Comparison of ENCODE assay signal across 14 cellular contexts in the genomic region with DNA sequence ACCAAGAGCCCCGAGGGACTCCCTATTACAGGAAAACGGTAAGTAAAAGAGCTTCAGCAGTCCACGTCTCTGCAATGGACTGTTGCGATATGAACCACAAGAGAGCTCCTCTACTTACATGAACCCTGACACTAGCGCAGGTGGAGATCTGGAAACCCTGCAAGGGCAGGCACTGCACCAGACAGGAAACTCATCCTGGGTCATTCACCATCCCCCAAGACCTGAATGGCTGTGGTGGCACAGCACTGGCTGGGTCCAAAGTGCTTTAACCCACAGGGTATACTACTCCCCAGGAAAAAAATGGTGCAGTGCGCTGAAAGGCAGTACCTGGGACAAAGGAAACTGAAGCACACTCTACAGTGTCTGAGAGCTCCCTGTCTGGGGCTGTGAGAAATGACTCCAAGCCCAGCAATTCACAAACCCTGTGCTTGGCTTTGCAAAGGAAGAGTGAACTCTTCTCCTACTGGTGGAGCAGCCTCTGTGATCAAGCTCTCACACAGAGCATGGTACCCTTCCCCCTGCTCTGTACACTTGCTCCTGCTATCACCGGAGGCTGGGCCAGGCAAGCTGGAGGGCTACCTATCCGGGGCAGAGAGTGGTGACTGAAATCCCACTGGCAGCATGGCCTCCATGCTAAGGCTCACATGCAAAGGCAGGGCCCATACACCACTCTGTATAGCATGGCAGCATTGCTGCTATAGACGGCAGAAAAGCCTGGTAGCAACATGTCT. TPM values are rescaled to one million over a fixed set of nuclear protein-coding genes. Genes with fewer than 3 reads are reported as not detected.
A peak's percentile ranks its signal among the peaks of the same experiment; 100 is the strongest.
DNase-seq lines count a peak whose midpoint lies in the region; ATAC-seq and TF ChIP-seq lines count a peak whose summit lies in the region.
"Had no signal": no experiment of that assay in that cellular context is flagged by ENCODE, and none has a peak within 500 bp of the region (broad histone marks: within the 10 kb centered on the region; RNA-seq: fewer than 3 reads in every experiment).

No MANE protein-coding gene starts in this region.

- no peak overlapping the region for H2AFZ ChIP-seq in Loucy (ENCODE audit: low read length)

- H3K4me3 ChIP-seq in BLaER1 treated with 17β-estradiol and CSF1 and Interleukin-3, amounts not matched to agents 10 nM and 100 nM: peak overlapping the region in 4 of 10 experiments; percentile 3 to 31 (median 6); a peak in 3 of 20 replicates
- peak overlapping the region; percentile 56 for H3K4me3 ChIP-seq in Loucy (ENCODE audit: low read length, poor library complexity, severe bottlenecking)
- peak overlapping the region in 2 of 3 donors; percentile 0 to 4 for H3K4me3 ChIP-seq in liver (ENCODE audit: low read depth in 1 of 3, low read length in 3 of 3)

- H3K27ac ChIP-seq in BLaER1 treated with 17β-estradiol and CSF1 and Interleukin-3, amounts not matched to agents 10 nM and 100 nM: peak overlapping the region in 5 of 11 experiments; percentile 28 to 79 (median 56); a peak in 8 of 22 replicates
- H3K27ac ChIP-seq in liver (ENCODE audit: low read depth in 1 of 2, low read length in 2 of 2): peak overlapping the region; percentile 70 to 83
- H3K27ac ChIP-seq: C4-2B, KMS-11 had no signal

- peaks cover 13% of the 10 kb centered on the region; the same call in 1 of the 2 replicates for H3F3A ChIP-seq in Loucy (ENCODE audit: low read depth)

- ATAC-seq in GM21723 (IDR thresholded peaks at IDR 0.05; ENCODE audit: unreplicated experiment) (no peak), GM21390 (IDR thresholded peaks at IDR 0.05; ENCODE audit: unreplicated experiment) (no peak), GM19035 (IDR thresholded peaks at IDR 0.05; ENCODE audit: unreplicated experiment) (no peak)

- peaks cover 62 to 74% (median 71%) of the 10 kb centered on the region in 11 experiments for H3K9me3 ChIP-seq in BLaER1 treated with 17β-estradiol and CSF1 and Interleukin-3, amounts not matched to agents 10 nM and 100 nM (replicated peaks in 1 of 11)
- peaks cover 37% of the 10 kb centered on the region; the same call in 1 of the 2 replicates for H3K9me3 ChIP-seq in Loucy (ENCODE audit: insufficient read depth, low read depth, low read length)
- H3K9me3 ChIP-seq in liver (ENCODE audit: control insufficient read depth in 4 of 4, low read length in 3 of 4): peaks cover 0 to 10% (median 2%) of the 10 kb centered on the region in 4 donors

- H3K9ac ChIP-seq in BLaER1 treated with 17β-estradiol and CSF1 and Interleukin-3, amounts not matched to agents 10 nM and 100 nM: peak overlapping the region in 3 of 11 experiments; percentile 3 to 60 (median 47); a peak in 4 of 22 replicates
- peak overlapping the region; percentile 40 for H3K9ac ChIP-seq in Loucy (ENCODE audit: low read depth, low read length, poor library complexity, severe bottlenecking)
- no peak overlapping the region for H3K9ac ChIP-seq in liver (ENCODE audit: low read depth in 1 of 2, low read length in 2 of 2)
- H3K9ac ChIP-seq: KMS-11 had no signal

- peak overlapping the region in 10 of 11 experiments; percentile 30 to 86 (median 74); a peak in 20 of 22 replicates for H3K4me2 ChIP-seq in BLaER1 treated with 17β-estradiol and CSF1 and Interleukin-3, amounts not matched to agents 10 nM and 100 nM
- peak overlapping the region; percentile 77 for H3K4me2 ChIP-seq in Loucy (ENCODE audit: low read depth, low read length, poor library complexity, severe bottlenecking)
- H3K4me2 ChIP-seq: KMS-11 had no signal

- peaks cover 6 to 35% (median 30%) of the 10 kb centered on the region in 10 experiments; a peak in 17 of 20 replicates for H3K4me1 ChIP-seq in BLaER1 treated with 17β-estradiol and CSF1 and Interleukin-3, amounts not matched to agents 10 nM and 100 nM
- H3K4me1 ChIP-seq in Loucy (ENCODE audit: insufficient read depth, low read length, poor library complexity, severe bottlenecking) (peaks cover 43% of the 10 kb centered on the region), liver (ENCODE audit: control insufficient read depth in 4 of 4, insufficient read depth in 4 of 4, low read length in 3 of 4) (peaks cover 2 to 16% (median 9%) of the 10 kb centered on the region in 4 donors)
- H3K4me1 ChIP-seq: Caco-2 had no signal

- H3K9me2 ChIP-seq in Loucy (replicated peaks; ENCODE audit: low read depth, low read length): no peaks in the 10 kb centered on the region

- WGBS in liver: 34% methylated on average over 9 of the region's 9 CpGs

- peaks cover 28 to 55% (median 43%) of the 10 kb centered on the region in 11 experiments for H3K36me3 ChIP-seq in BLaER1 treated with 17β-estradiol and CSF1 and Interleukin-3, amounts not matched to agents 10 nM and 100 nM
- peaks cover 23% of the 10 kb centered on the region for H3K36me3 ChIP-seq in Loucy (ENCODE audit: insufficient read depth, low read length)
- H3K36me3 ChIP-seq in liver (ENCODE audit: control insufficient read depth in 4 of 4, insufficient read depth in 3 of 4, low read depth in 1 of 4, low read length in 3 of 4): peaks cover 2 to 3% (median 2%) of the 10 kb centered on the region in 4 donors

- no peaks in the 10 kb centered on the region for H4K20me1 ChIP-seq in BLaER1 treated with 17β-estradiol and CSF1 and Interleukin-3, amounts not matched to agents 10 nM and 100 nM
- H4K20me1 ChIP-seq in Loucy (ENCODE audit: insufficient read depth, low read length, poor library complexity, severe bottlenecking): no peaks in the 10 kb centered on the region

- DNase-seq in islet precursor cell (peak; percentile 50), 8988T (no peak)
- DNase-seq: Caco-2; CD4-positive, alpha-beta T cell; GDM1; H9 had no signal

- H3K79me2 ChIP-seq in Loucy (ENCODE audit: insufficient read depth, low read length): no peaks in the 10 kb centered on the region

- no peak for TF ChIP-seq CTCF in Loucy (conservative IDR thresholded peaks at IDR 0.05; ENCODE audit: low read length)
- TF ChIP-seq CTCF in liver (IDR thresholded peaks at IDR 0.05; ENCODE audit: low read depth, low read length, missing input control): no peak

- TF ChIP-seq RAD21 in liver (IDR thresholded peaks at IDR 0.05): peak; percentile 48 to 50

- H3K27me3 ChIP-seq in BLaER1 treated with 17β-estradiol and CSF1 and Interleukin-3, amounts not matched to agents 10 nM and 100 nM: no peaks in the 10 kb centered on the region
- no peaks in the 10 kb centered on the region for H3K27me3 ChIP-seq in Loucy (ENCODE audit: insufficient read depth, low read length, poor library complexity, severe bottlenecking)
- H3K27me3 ChIP-seq in liver (ENCODE audit: control insufficient read depth in 4 of 4, insufficient read depth in 4 of 4, low read length in 3 of 4): no peaks in the 10 kb centered on the region

TF ChIP-seq in liver, 16 proteins besides CTCF, POLR2A, EP300 and RAD21 (continues in another document):
- no peak for TF ChIP-seq EGR1 (IDR thresholded peaks at IDR 0.05; ENCODE audit: low read depth in 2 of 2)
- TF ChIP-seq, protein P1, sequence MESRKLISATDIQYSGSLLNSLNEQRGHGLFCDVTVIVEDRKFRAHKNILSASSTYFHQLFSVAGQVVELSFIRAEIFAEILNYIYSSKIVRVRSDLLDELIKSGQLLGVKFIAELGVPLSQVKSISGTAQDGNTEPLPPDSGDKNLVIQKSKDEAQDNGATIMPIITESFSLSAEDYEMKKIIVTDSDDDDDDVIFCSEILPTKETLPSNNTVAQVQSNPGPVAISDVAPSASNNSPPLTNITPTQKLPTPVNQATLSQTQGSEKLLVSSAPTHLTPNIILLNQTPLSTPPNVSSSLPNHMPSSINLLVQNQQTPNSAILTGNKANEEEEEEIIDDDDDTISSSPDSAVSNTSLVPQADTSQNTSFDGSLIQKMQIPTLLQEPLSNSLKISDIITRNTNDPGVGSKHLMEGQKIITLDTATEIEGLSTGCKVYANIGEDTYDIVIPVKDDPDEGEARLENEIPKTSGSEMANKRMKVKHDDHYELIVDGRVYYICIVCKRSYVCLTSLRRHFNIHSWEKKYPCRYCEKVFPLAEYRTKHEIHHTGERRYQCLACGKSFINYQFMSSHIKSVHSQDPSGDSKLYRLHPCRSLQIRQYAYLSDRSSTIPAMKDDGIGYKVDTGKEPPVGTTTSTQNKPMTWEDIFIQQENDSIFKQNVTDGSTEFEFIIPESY (IDR thresholded peaks at IDR 0.05): peak; percentile 83
- no peak for TF ChIP-seq FOXA2 (IDR thresholded peaks at IDR 0.05)
- TF ChIP-seq, protein P2, sequence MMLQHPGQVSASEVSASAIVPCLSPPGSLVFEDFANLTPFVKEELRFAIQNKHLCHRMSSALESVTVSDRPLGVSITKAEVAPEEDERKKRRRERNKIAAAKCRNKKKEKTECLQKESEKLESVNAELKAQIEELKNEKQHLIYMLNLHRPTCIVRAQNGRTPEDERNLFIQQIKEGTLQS (IDR thresholded peaks at IDR 0.05): peak; percentile 26
- peak; percentile 95 to 96 for TF ChIP-seq HNF4A (conservative IDR thresholded peaks at IDR 0.05)
- TF ChIP-seq RXRA (IDR thresholded peaks at IDR 0.05): peak; percentile 97
- peak; percentile 70 to 79 for TF ChIP-seq JUND (IDR thresholded peaks at IDR 0.05)
- TF ChIP-seq HNF4G (IDR thresholded peaks at IDR 0.05): peak; percentile 92
- peak in 1 of 2 donors; percentile 73 for TF ChIP-seq GABPA (IDR thresholded peaks at IDR 0.05 in 1 of 2, conservative IDR thresholded peaks at IDR 0.05 in 1 of 2)
- TF ChIP-seq TAF1 (conservative IDR thresholded peaks at IDR 0.05): peak; percentile 89
- TF ChIP-seq, protein P3, sequence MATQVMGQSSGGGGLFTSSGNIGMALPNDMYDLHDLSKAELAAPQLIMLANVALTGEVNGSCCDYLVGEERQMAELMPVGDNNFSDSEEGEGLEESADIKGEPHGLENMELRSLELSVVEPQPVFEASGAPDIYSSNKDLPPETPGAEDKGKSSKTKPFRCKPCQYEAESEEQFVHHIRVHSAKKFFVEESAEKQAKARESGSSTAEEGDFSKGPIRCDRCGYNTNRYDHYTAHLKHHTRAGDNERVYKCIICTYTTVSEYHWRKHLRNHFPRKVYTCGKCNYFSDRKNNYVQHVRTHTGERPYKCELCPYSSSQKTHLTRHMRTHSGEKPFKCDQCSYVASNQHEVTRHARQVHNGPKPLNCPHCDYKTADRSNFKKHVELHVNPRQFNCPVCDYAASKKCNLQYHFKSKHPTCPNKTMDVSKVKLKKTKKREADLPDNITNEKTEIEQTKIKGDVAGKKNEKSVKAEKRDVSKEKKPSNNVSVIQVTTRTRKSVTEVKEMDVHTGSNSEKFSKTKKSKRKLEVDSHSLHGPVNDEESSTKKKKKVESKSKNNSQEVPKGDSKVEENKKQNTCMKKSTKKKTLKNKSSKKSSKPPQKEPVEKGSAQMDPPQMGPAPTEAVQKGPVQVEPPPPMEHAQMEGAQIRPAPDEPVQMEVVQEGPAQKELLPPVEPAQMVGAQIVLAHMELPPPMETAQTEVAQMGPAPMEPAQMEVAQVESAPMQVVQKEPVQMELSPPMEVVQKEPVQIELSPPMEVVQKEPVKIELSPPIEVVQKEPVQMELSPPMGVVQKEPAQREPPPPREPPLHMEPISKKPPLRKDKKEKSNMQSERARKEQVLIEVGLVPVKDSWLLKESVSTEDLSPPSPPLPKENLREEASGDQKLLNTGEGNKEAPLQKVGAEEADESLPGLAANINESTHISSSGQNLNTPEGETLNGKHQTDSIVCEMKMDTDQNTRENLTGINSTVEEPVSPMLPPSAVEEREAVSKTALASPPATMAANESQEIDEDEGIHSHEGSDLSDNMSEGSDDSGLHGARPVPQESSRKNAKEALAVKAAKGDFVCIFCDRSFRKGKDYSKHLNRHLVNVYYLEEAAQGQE (IDR thresholded peaks at IDR 0.05): peak; percentile 87

RNA-seq across cellular contexts. Expression of a gene that starts 44.9 kb away (rescaled TPM):
- 10 to 100 TPM; 27.7 to 56.6 TPM for total RNA-seq in liver
- 10 to 100 TPM; 59.7 to 78.9 TPM for polyA plus RNA-seq in liver
